Comparison of ENCODE assay signal across 1 cellular context in the genomic region with DNA sequence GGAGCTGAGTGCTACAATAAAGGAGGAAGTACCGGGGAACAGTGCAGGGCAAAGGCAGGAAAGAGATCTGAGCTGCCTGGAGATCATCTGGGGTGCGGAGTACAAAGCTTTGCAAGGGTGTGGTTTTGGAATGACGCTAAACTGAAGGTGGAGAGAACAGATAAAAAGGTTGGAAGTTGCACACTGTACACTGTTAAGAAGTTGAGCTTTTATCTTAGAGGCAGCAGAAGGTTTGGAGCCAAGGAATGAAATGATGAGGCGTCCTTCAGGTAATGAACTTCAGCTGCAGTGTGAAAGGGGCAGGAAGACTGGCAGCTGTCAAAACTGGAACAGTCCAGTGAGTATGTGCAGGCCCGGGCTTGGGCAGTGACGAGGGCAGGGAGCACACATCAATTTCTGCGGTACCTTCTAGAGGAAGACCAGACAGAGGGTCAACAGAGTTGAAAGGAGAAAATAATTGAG.
TF ChIP-seq lines count a peak whose summit lies in the region.

No MANE protein-coding gene starts in this region.

TF ChIP-seq in IMR-90, 13 proteins besides CTCF, POLR2A, EP300 and RAD21:
- TF ChIP-seq, protein P1, sequence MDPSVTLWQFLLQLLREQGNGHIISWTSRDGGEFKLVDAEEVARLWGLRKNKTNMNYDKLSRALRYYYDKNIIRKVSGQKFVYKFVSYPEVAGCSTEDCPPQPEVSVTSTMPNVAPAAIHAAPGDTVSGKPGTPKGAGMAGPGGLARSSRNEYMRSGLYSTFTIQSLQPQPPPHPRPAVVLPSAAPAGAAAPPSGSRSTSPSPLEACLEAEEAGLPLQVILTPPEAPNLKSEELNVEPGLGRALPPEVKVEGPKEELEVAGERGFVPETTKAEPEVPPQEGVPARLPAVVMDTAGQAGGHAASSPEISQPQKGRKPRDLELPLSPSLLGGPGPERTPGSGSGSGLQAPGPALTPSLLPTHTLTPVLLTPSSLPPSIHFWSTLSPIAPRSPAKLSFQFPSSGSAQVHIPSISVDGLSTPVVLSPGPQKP (IDR thresholded peaks at IDR 0.05; ENCODE audit: borderline replicate concordance, low read depth, low read length), result no peak
- TF ChIP-seq MAFK (IDR thresholded peaks at IDR 0.05; ENCODE audit: low read depth, low read length), result no peak
- no peak for TF ChIP-seq CEBPB (IDR thresholded peaks at IDR 0.05; ENCODE audit: low read depth, low read length)
- no peak for TF ChIP-seq SMC3 (IDR thresholded peaks at IDR 0.05; ENCODE audit: low read depth, low read length)
- no peak for TF ChIP-seq MAZ (IDR thresholded peaks at IDR 0.05; ENCODE audit: borderline replicate concordance, low read depth, low read length)
- TF ChIP-seq NFE2L2 (IDR thresholded peaks at IDR 0.05; ENCODE audit: low read depth, low read length), result no peak
- no peak for TF ChIP-seq BHLHE40 (IDR thresholded peaks at IDR 0.05; ENCODE audit: low read depth, low read length)
- TF ChIP-seq MXI1 (IDR thresholded peaks at IDR 0.05; ENCODE audit: borderline replicate concordance, low read depth, low read length), result no peak
- no peak for TF ChIP-seq RCOR1 (IDR thresholded peaks at IDR 0.05; ENCODE audit: insufficient replicate concordance, low read length)
- TF ChIP-seq, protein P2, sequence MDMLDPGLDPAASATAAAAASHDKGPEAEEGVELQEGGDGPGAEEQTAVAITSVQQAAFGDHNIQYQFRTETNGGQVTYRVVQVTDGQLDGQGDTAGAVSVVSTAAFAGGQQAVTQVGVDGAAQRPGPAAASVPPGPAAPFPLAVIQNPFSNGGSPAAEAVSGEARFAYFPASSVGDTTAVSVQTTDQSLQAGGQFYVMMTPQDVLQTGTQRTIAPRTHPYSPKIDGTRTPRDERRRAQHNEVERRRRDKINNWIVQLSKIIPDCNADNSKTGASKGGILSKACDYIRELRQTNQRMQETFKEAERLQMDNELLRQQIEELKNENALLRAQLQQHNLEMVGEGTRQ (IDR thresholded peaks at IDR 0.05; ENCODE audit: low read depth, low read length), result no peak
- TF ChIP-seq FOS (IDR thresholded peaks at IDR 0.05; ENCODE audit: low read depth, low read length), result no peak
- TF ChIP-seq CHD1 (IDR thresholded peaks at IDR 0.05; ENCODE audit: low read depth, low read length), result no peak
- no peak for TF ChIP-seq RFX5 (IDR thresholded peaks at IDR 0.05; ENCODE audit: low read depth, low read length)
